ENCODE assay signal across 8 cellular contexts in genomic region chr13:27208514-27208913, GRCh38.
"Had no signal": no experiment of that assay in that cellular context is flagged by ENCODE, and none has a peak within 500 bp of the region (broad histone marks: within the 10 kb centered on the region; RNA-seq: fewer than 3 reads in every experiment).

No MANE protein-coding gene starts in this region.

- H3K36me3 ChIP-seq: HAP-1 had no signal

- H3K27ac Mint-ChIP-seq: GM23338, H9, HFFc6 had no signal

- H3K27ac ChIP-seq: GM23248 had no signal

- H3K9me3 ChIP-seq: HAP-1 had no signal

- DNase-seq: GM23248, GOT3, H7, H9, HCEC 1CT, HFFc6 had no signal

- H3K4me3 Mint-ChIP-seq: GM23338, H9, HFFc6 had no signal

- H3K9me3 Mint-ChIP-seq: HFFc6 had no signal

- H3K4me1 ChIP-seq: HAP-1 had no signal

- H3K4me3 ChIP-seq: GM23248, GM23338, HAP-1 had no signal
